ENCODE assay signal across 1 cellular context in genomic region chr6:118709859-118710350, GRCh38.
TF ChIP-seq lines count a peak whose summit lies in the region.

No MANE protein-coding gene starts in this region.

TF ChIP-seq in GM23338, 12 proteins besides CTCF, POLR2A, EP300 and RAD21 (continued from another document):
- TF ChIP-seq ZNF462 (CRISPR knock-in tag; IDR thresholded peaks at IDR 0.05) (no peak), ETS1 (IDR thresholded peaks at IDR 0.05) (no peak), STAT1 (IDR thresholded peaks at IDR 0.05; ENCODE audit: unreplicated experiment) (no peak)
